In the genomic region with DNA sequence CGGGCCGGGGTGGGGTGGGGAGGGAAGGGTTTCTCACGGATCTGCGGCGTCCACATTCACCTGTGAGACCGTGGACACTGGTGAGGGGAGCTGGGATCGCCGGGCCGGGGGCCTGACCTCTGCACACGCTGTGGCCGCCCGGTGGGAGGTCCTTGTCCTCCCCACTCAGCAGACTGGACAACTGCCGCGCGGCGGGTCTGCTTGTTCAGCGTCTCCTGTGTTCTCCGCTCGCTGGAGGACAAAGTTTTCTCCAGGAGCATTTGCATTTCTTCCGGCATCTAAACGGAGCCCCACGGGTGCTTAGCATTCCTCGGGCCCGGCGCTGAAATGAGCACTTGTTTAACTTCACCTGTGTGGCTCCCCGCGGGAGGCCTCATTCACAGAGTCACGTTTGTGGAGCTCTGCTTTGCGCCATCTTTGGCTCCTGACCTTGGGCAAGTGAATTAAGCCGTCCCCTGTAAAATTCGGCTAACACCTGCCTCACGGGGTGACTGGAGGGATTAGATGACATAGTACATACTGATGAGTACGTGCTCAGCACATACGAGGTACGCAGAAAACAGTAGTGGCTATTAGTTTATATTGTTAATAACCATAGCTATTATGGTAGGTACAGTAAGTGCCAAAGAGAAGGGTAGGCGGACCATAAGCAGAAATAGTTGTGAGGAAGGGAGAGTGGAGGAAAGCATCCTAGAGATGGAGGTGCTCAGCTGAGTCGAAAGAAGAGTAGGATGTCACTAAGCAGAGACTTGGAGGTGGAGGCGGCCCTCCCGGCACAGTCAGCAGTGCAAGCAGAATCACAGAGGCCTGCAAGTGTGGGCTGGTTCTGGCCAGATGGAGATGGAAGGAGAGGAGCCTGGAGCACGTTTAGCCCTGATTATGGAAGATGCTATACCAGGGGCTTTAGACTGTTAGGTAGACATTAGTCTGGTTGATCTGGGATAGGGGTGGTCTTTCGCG, we compare ENCODE assay signal across 1 cellular context.
TF ChIP-seq lines count a peak whose summit lies in the region.

No MANE protein-coding gene starts in this region.

TF ChIP-seq in endothelial cell of umbilical vein, 7 proteins besides CTCF, POLR2A, EP300 and RAD21:
- no peak for TF ChIP-seq EZH2 (IDR thresholded peaks at IDR 0.05; ENCODE audit: borderline replicate concordance, low read depth, low read length, severe bottlenecking)
- TF ChIP-seq FOS (IDR thresholded peaks at IDR 0.05; ENCODE audit: borderline replicate concordance, insufficient read depth, low read length), result no peak
- no peak for TF ChIP-seq GATA2 (IDR thresholded peaks at IDR 0.05; ENCODE audit: insufficient read depth, insufficient read length, low read depth, low read length)
- TF ChIP-seq MYC (IDR thresholded peaks at IDR 0.05; ENCODE audit: low read depth, low read length), result no peak
- no peak for TF ChIP-seq POLR2AphosphoS5 (IDR thresholded peaks at IDR 0.05; ENCODE audit: insufficient read depth, low read depth, low read length)
- TF ChIP-seq, protein P1, sequence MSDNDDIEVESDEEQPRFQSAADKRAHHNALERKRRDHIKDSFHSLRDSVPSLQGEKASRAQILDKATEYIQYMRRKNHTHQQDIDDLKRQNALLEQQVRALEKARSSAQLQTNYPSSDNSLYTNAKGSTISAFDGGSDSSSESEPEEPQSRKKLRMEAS (IDR thresholded peaks at IDR 0.05; ENCODE audit: insufficient read depth, insufficient read length), result no peak
- TF ChIP-seq JUN (IDR thresholded peaks at IDR 0.05; ENCODE audit: borderline replicate concordance, insufficient read depth, insufficient read length, low read depth), result no peak
